In the genomic region with DNA sequence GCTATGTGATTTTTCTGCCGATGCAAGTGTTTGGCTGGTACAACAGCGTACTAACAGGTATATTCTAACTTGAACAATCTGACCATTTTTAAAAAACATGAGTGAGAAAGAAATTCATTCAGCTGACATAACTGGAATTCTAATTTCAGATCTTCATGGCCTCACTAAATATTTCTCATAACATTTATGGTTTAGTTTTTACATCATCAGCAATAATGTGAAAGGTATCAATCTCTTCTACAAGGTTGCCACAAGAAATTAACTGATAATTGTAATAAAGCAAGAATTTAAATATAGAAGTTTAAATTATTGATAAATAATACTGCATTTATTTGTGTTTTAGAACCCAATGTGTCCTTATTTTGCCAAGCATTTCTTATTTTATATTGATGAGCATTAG, we compare ENCODE assay signal across 11 cellular contexts.
"Had no signal": no experiment of that assay in that cellular context is flagged by ENCODE, and none has a peak within 500 bp of the region (broad histone marks: within the 10 kb centered on the region; RNA-seq: fewer than 3 reads in every experiment).

No MANE protein-coding gene starts in this region.

- H3K9me3 ChIP-seq: HAP-1 had no signal

- H3K27ac ChIP-seq: GM23248 had no signal

- ATAC-seq: GM23338, HCT116 had no signal

- H3K27ac Mint-ChIP-seq: GM23338, H9, HFFc6 had no signal

- H3K9ac ChIP-seq: GM23248 had no signal

- H2AFZ ChIP-seq: GM23248, GM23338 had no signal

- DNase-seq: GM23248, GOT3, H7, H9, HCEC 1CT, HFFc6 had no signal

- H3K4me3 ChIP-seq: GM23248, GM23338, HAP-1 had no signal

- H3K4me3 Mint-ChIP-seq: GM23338, H9, HFFc6 had no signal

- H3K9me3 Mint-ChIP-seq: GM23338, H9, HFFc6 had no signal

- H3K4me2 ChIP-seq: GM23338 had no signal

- H3K36me3 ChIP-seq: HAP-1 had no signal

- FAIRE-seq: H1, H54 had no signal
